Comparison of ENCODE assay signal across 1 cellular context in the genomic region with DNA sequence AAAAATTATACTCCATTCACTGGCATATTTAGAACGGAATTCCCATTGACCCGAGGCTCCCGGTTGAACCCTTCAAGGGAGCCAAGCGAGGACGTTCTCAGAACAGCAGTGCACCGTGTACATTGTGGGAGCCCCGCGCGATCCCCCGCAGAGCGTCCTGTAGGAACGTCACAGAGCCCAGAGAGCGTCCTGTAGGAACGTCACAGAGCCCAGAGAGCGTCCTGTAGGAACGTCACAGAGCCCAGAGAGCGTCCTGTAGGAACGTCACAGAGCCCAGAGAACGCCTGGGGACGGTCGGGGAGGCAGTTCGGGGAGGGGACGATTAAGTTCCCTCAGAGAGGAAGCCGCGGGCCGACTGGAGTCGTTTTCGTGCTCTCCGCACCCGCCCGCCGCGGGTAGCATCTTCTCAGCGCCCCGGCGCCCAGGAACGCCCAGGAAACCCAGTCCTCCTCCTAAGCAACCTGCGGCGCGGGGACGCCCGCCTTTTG.
TF ChIP-seq lines count a peak whose summit lies in the region.

No MANE protein-coding gene starts in this region.

TF ChIP-seq in HepG2, 621 proteins besides CTCF, POLR2A, EP300 and RAD21 (continued from another document):
- TF ChIP-seq, protein P1, sequence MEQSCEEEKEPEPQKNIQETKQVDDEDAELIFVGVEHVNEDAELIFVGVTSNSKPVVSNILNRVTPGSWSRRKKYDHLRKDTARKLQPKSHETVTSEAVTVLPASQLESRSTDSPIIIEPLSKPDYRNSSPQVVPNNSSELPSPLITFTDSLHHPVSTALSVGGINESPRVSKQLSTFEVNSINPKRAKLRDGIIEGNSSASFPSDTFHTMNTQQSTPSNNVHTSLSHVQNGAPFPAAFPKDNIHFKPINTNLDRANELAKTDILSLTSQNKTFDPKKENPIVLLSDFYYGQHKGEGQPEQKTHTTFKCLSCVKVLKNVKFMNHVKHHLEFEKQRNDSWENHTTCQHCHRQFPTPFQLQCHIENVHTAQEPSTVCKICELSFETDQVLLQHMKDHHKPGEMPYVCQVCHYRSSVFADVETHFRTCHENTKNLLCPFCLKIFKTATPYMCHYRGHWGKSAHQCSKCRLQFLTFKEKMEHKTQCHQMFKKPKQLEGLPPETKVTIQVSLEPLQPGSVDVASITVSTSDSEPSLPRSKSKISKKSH (CRISPR knock-in tag; IDR thresholded peaks at IDR 0.05; ENCODE audit: borderline replicate concordance), result 0 out of 2 replicates have a peak, but pooled peaks have one; percentile 39
- TF ChIP-seq, protein P2, sequence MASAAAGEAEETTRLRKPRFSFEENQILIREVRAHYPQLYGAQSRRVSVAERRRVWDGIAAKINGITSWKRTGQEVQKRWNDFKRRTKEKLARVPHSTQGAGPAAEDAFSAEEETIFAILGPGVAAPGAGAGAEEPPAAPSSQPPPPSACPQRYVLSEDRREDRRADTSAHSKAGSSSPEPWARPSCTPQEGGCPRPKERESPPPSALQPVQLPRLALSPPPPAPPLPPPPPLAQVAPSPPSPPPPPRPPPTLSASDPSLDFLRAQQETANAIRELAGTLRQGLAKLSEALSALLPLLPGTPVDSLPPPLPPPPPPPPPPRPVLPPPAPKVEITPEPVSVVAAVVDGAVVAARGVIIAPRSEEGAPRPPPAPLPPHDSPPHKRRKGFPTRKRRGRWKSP (CRISPR knock-in tag; IDR thresholded peaks at IDR 0.05), result peak; percentile 38; the same call in 1 of the 2 replicates
- TF ChIP-seq, protein P3, sequence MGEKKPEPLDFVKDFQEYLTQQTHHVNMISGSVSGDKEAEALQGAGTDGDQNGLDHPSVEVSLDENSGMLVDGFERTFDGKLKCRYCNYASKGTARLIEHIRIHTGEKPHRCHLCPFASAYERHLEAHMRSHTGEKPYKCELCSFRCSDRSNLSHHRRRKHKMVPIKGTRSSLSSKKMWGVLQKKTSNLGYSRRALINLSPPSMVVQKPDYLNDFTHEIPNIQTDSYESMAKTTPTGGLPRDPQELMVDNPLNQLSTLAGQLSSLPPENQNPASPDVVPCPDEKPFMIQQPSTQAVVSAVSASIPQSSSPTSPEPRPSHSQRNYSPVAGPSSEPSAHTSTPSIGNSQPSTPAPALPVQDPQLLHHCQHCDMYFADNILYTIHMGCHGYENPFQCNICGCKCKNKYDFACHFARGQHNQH (CRISPR knock-in tag; IDR thresholded peaks at IDR 0.05), result peak; percentile 12; the same call in 1 of the 2 replicates
- TF ChIP-seq ELF3 (CRISPR knock-in tag; IDR thresholded peaks at IDR 0.05) (peak; percentile 2; the same call in 1 of the 2 replicates), NFKB2 (CRISPR knock-in tag; IDR thresholded peaks at IDR 0.05; ENCODE audit: borderline replicate concordance) (0 out of 2 replicates have a peak, but pooled peaks have one; percentile 9), ZNF850 (CRISPR knock-in tag; conservative IDR thresholded peaks at IDR 0.05) (no peak)
